Comparison of ENCODE assay signal across 27 cellular contexts in genomic region chr17:10785295-10785694, GRCh38. TPM values are rescaled to one million over a fixed set of nuclear protein-coding genes. Genes with fewer than 3 reads are reported as not detected.
DNase-seq lines count a peak whose midpoint lies in the region; ATAC-seq, FAIRE-seq and TF ChIP-seq lines count a peak whose summit lies in the region.
"Had no signal": no experiment of that assay in that cellular context is flagged by ENCODE, and none has a peak within 500 bp of the region (broad histone marks: within the 10 kb centered on the region; RNA-seq: fewer than 3 reads in every experiment).

No MANE protein-coding gene starts in this region.

- H2BK15ac ChIP-seq in H9 (ENCODE audit: low read depth, low read length) = no peak overlapping the region

- no peak overlapping the region for H3K23ac ChIP-seq in H9 (ENCODE audit: insufficient read length, low read depth, low read length)

- H3K9me3 Mint-ChIP-seq in H9 = peaks cover 4 to 5% of the 10 kb centered on the region in 2 experiments; a peak in 2 of 5 replicates

- no peaks in the 10 kb centered on the region for H3K79me1 ChIP-seq in H9 (ENCODE audit: insufficient read depth, low read depth, low read length, poor library complexity, severe bottlenecking)

- H2AFZ ChIP-seq in H9 (ENCODE audit: low read length) = no peak overlapping the region
- H2AFZ ChIP-seq: PC-9 had no signal

- no peak overlapping the region for H2BK12ac ChIP-seq in H9 (ENCODE audit: insufficient read length, low read depth, low read length)

- TF ChIP-seq POLR2A in Peyer's patch (IDR thresholded peaks at IDR 0.05) (peak in 1 of 2 donors; percentile 68), H54 (IDR thresholded peaks at IDR 0.05; ENCODE audit: low read depth, low read length) (no peak)

- ATAC-seq in HG02610 (IDR thresholded peaks at IDR 0.05; ENCODE audit: unreplicated experiment) = no peak

- no peaks in the 10 kb centered on the region for H4K20me1 ChIP-seq in H9 (ENCODE audit: control insufficient read depth, insufficient read depth, insufficient read length)

- no peak overlapping the region for H2BK120ac ChIP-seq in H9 (ENCODE audit: low read depth, low read length, poor library complexity, severe bottlenecking)

- H3K27me3 ChIP-seq in H9 (ENCODE audit: insufficient read depth, low read length) = no peaks in the 10 kb centered on the region
- no peaks in the 10 kb centered on the region for H3K27me3 ChIP-seq in Peyer's patch
- no peaks in the 10 kb centered on the region for H3K27me3 ChIP-seq in iPS-20b (ENCODE audit: insufficient read depth, low read length)
- peaks cover 0 to 2% of the 10 kb centered on the region in 2 donors for H3K27me3 ChIP-seq in small intestine (ENCODE audit: control insufficient read depth in 2 of 2, insufficient read depth in 2 of 2, low read length in 2 of 2)
- H3K27me3 ChIP-seq in brain microvascular endothelial cell (replicated peaks) = no peaks in the 10 kb centered on the region

- H3K18ac ChIP-seq in H9 (ENCODE audit: insufficient read length, low read depth, low read length) = no peak overlapping the region

- no peak overlapping the region for H3K56ac ChIP-seq in H9 (ENCODE audit: insufficient read length, low read depth, low read length)

- WGBS in H9 (ENCODE audit: extremely low coverage, insufficient read length, low lambda C conversion rate) = no CpG with 5 or more reads among the region's 2 CpGs
- WGBS in small intestine, 3 donors = 33 to 54% (median 33%) methylated on average over 2 of the region's 2 CpGs

- H3K36me3 Mint-ChIP-seq in H9 (ENCODE audit: insufficient read depth in 1 of 3, low read depth in 3 of 3) = peaks cover 0 to 4% (median 3%) of the 10 kb centered on the region in 3 experiments; a peak in 4 of 7 replicates
- H3K36me3 Mint-ChIP-seq: IgD-negative memory B cell had no signal

- H3K4me1 Mint-ChIP-seq in H9 = peaks cover 54 to 57% of the 10 kb centered on the region in 2 experiments

- no peak overlapping the region for H3K4me3 ChIP-seq in Peyer's patch
- no peak overlapping the region for H3K4me3 ChIP-seq in iPS-20b (ENCODE audit: low read length)
- H3K4me3 ChIP-seq in small intestine (ENCODE audit: low read depth in 1 of 2, low read length in 2 of 2) = no peak overlapping the region
- no peak overlapping the region for H3K4me3 ChIP-seq in brain microvascular endothelial cell (ENCODE audit: low read depth, low read length)
- H3K4me3 ChIP-seq: HAP-1, PC-9 had no signal

- TF ChIP-seq CTCF in H9 (conservative IDR thresholded peaks at IDR 0.05) = no peak
- no peak for TF ChIP-seq CTCF in Peyer's patch (IDR thresholded peaks at IDR 0.05)
- no peak for TF ChIP-seq CTCF in brain microvascular endothelial cell (IDR thresholded peaks at IDR 0.05; ENCODE audit: low read depth, low read length, missing control alignments)

- H3K4me2 ChIP-seq in H9 (ENCODE audit: insufficient read depth, insufficient read length, low read length) = no peak overlapping the region
- H3K4me2 ChIP-seq: KMS-11, PC-9 had no signal

- no peak overlapping the region for H3T11ph ChIP-seq in H9 (ENCODE audit: low read length)

- H4K91ac ChIP-seq in H9 (ENCODE audit: insufficient read length, low read depth, low read length) = no peak overlapping the region

- no peak overlapping the region for H3K14ac ChIP-seq in H9 (ENCODE audit: insufficient read depth, low read length)

- H3K4ac ChIP-seq in H9 (ENCODE audit: low read depth, low read length) = no peak overlapping the region

- FAIRE-seq in small intestine (lab: Jason Lieb, UNC) (no peak), H54 (lab: Jason Lieb, UNC) (no peak)
- FAIRE-seq: GM19239 had no signal

- peak overlapping the region; percentile 7 to 32 (median 8); a peak in 4 of 7 replicates for H3K27ac Mint-ChIP-seq in H9
- H3K27ac Mint-ChIP-seq: IgD-negative memory B cell had no signal

- H3K4me3 Mint-ChIP-seq in H9 = no peak overlapping the region

- H2BK5ac ChIP-seq in H9 (ENCODE audit: insufficient read length, low read length) = no peak overlapping the region

- H3K27ac ChIP-seq in H9 (ENCODE audit: insufficient read length, low read depth, low read length) (no peak overlapping the region), Peyer's patch (peak overlapping the region in 3 of 4 donors; percentile 76 to 96 (median 92)), iPS-20b (ENCODE audit: low read length) (no peak overlapping the region), small intestine (ENCODE audit: low read depth in 1 of 2, low read length in 1 of 2) (peak overlapping the region in 1 of 2 donors; percentile 33), brain microvascular endothelial cell (no peak overlapping the region)
- H3K27ac ChIP-seq: KMS-11, PC-9 had no signal

- no peak for DNase-seq in H9
- DNase-seq in Peyer's patch = peak in 1 of 3 donors; percentile 69
- peak; percentile 86 for DNase-seq in small intestine
- DNase-seq in brain microvascular endothelial cell = no peak
- DNase-seq in H54 (ENCODE audit: insufficient read length, low spot score) = no peak
- DNase-seq: Calu3, DND-41, NCI-H1048, NCI-H1417, NCI-H1694 treated with DMSO at 0.1 percent for 48 hours, NCI-H2081 treated with DMSO at 0.1 percent for 48 hours, NCI-H2171 treated with DMSO at 0.1 percent for 48 hours, NCI-H345, NCI-H524, NCI-H748 treated with DMSO at 0.1 percent for 48 hours, PC-9, Right ventricle myocardium superior, RPMI8226 had no signal

- H3K27me3 Mint-ChIP-seq in H9 (ENCODE audit: low read depth) = no peaks in the 10 kb centered on the region

- H3K9me3 ChIP-seq in H9 (ENCODE audit: control insufficient read depth, low read depth, low read length) = no peaks in the 10 kb centered on the region
- H3K9me3 ChIP-seq in Peyer's patch = no peaks in the 10 kb centered on the region
- H3K9me3 ChIP-seq in iPS-20b (ENCODE audit: insufficient read depth, low read depth, low read length) = no peaks in the 10 kb centered on the region
- H3K9me3 ChIP-seq in small intestine (ENCODE audit: control insufficient read depth, low read depth) = no peaks in the 10 kb centered on the region
- H3K9me3 ChIP-seq: HAP-1 had no signal

- H3K23me2 ChIP-seq in H9 (ENCODE audit: insufficient read length, low read depth, low read length, poor library complexity, severe bottlenecking) = no peaks in the 10 kb centered on the region

- no peak overlapping the region for H4K8ac ChIP-seq in H9 (replicated peaks; ENCODE audit: insufficient read length, low read depth, low read length)

- no peaks in the 10 kb centered on the region; the same call in 1 of the 2 replicates for H3K4me1 ChIP-seq in H9 (ENCODE audit: insufficient read depth, low read length)
- H3K4me1 ChIP-seq in Peyer's patch = peaks cover 0 to 6% (median 3%) of the 10 kb centered on the region in 4 donors
- H3K4me1 ChIP-seq in iPS-20b (ENCODE audit: insufficient read depth, low read length) = peaks cover 11% of the 10 kb centered on the region; the same call in 1 of the 2 replicates
- peaks cover 0 to 6% of the 10 kb centered on the region in 2 donors for H3K4me1 ChIP-seq in small intestine (ENCODE audit: control insufficient read depth in 2 of 2, insufficient read depth in 1 of 2, low read depth in 1 of 2, low read length in 1 of 2)
- H3K4me1 ChIP-seq: HAP-1 had no signal

- H3K36me3 ChIP-seq in Peyer's patch = no peaks in the 10 kb centered on the region
- H3K36me3 ChIP-seq in iPS-20b (ENCODE audit: insufficient read depth, low read depth, low read length) = no peaks in the 10 kb centered on the region
- H3K36me3 ChIP-seq in small intestine (ENCODE audit: control insufficient read depth in 2 of 2, insufficient read depth in 2 of 2, low read length in 2 of 2) = no peaks in the 10 kb centered on the region
- no peaks in the 10 kb centered on the region for H3K36me3 ChIP-seq in brain microvascular endothelial cell (replicated peaks)
- H3K36me3 ChIP-seq: HAP-1 had no signal

- H3K9ac ChIP-seq in H9 (ENCODE audit: extremely low read depth, insufficient read length, low read length) (no peak overlapping the region), iPS-20b (ENCODE audit: low read depth, low read length) (peak overlapping the region; percentile 11; the same call in 1 of the 2 replicates)
- H3K9ac ChIP-seq: KMS-11 had no signal

- in situ Hi-C loops in brain microvascular endothelial cell (cut with HindIII; ENCODE audit: low pct_ligation_motif_present, low sequenced_read_pairs) = no loop called here

- no peak overlapping the region for H2BK20ac ChIP-seq in H9 (ENCODE audit: low read depth, low read length, poor library complexity, severe bottlenecking)

- no peak overlapping the region for H4K5ac ChIP-seq in H9 (ENCODE audit: insufficient read length, low read depth, low read length)

- no peaks in the 10 kb centered on the region for H3K79me2 ChIP-seq in H9 (ENCODE audit: insufficient read depth, low read length)

- H2AK5ac ChIP-seq in H9 (ENCODE audit: insufficient read length, low read length) = no peak overlapping the region

RNA-seq across cellular contexts. Expression of gene TMEM238L, which starts 18.6 kb away (rescaled TPM):
- total RNA-seq in H9 (2021) (not detected in 2 replicates), Peyer's patch (10 to 100 TPM; 16.3 to 45.3 (median 25.4) TPM)
- polyA plus RNA-seq in small intestine = 10 to 100 TPM; 20.0 to 26.8 (median 21.2) TPM
- total RNA-seq: A172, Calu3, PC-9, Right ventricle myocardium superior, SK-MEL-5 had no signal
- polyA plus RNA-seq: BJ, IgD-negative memory B cell had no signal

RNA-seq across cellular contexts. Expression of gene PIRT, which starts 52.6 kb away (rescaled TPM):
- total RNA-seq in H9 (2021) = not detected in 2 replicates
- total RNA-seq in Peyer's patch = 1 to 10 TPM in 2 of 4 donors, under 1 TPM in 2; 0.35 to 2.0 (median 1.2) TPM
- polyA plus RNA-seq in small intestine = 10 to 100 TPM in 1 of 3 donors, not detected in 2; 10.8 TPM
- total RNA-seq: A172, Calu3, PC-9, Right ventricle myocardium superior, SK-MEL-5 had no signal
- polyA plus RNA-seq: BJ, IgD-negative memory B cell had no signal

RNA-seq across cellular contexts. Expression of gene TMEM220, which starts 55.5 kb away (rescaled TPM):
- 6.1 and 7.1 TPM in 2 replicates for total RNA-seq in H9 (2021)
- 10 to 100 TPM; 14.6 to 56.1 (median 23.4) TPM for total RNA-seq in Peyer's patch
- 10 to 100 TPM; 12.4 to 61.3 (median 38.0) TPM for polyA plus RNA-seq in small intestine
- total RNA-seq: Calu3, PC-9 had no signal

Comparison
In these comparisons a context has a peak if more than half of its experiments do, and no peak if none do; other contexts are left out.
1. H3K27ac ChIP-seq: peak in Peyer's patch (3 of 4); none in H9 (single experiment), iPS-20b (single experiment) and brain microvascular endothelial cell (single experiment).
2. RNA of gene TMEM238L, which starts 18.6 kb away (total RNA-seq): 16.3 to 45.3 TPM in Peyer's patch; not detected in H9; every median in the first group is over 10 times any median in the second.